ENCODE assay signal across 1 cellular context in genomic region chr1:112358798-112359408, GRCh38.
TF ChIP-seq lines count a peak whose summit lies in the region.

No MANE protein-coding gene starts in this region.

TF ChIP-seq in HepG2, 621 proteins besides CTCF, POLR2A, EP300 and RAD21 (continued from another document):
- TF ChIP-seq ELK4 (CRISPR knock-in tag; IDR thresholded peaks at IDR 0.05; ENCODE audit: borderline replicate concordance), result no peak
- no peak for TF ChIP-seq PLRG1 (conservative IDR thresholded peaks at IDR 0.05)
